Comparison of ENCODE assay signal across 1 cellular context in genomic region chr5:72954389-72954788, GRCh38.
TF ChIP-seq lines count a peak whose summit lies in the region.

No MANE protein-coding gene starts in this region.

TF ChIP-seq in A549, 52 proteins besides CTCF, POLR2A, EP300 and RAD21 (continued from another document):
- TF ChIP-seq E2F6 (IDR thresholded peaks at IDR 0.05; ENCODE audit: borderline replicate concordance, low read depth) (no peak), ATOH8 (CRISPR knock-in tag; IDR thresholded peaks at IDR 0.05; ENCODE audit: low read depth) (no peak)
